Comparison of ENCODE assay signal across 1 cellular context in genomic region chr14:60183724-60184596, GRCh38.
TF ChIP-seq lines count a peak whose summit lies in the region.

No MANE protein-coding gene starts in this region.

TF ChIP-seq in GM23338, 12 proteins besides CTCF, POLR2A, EP300 and RAD21 (continued from another document):
- TF ChIP-seq, protein P1, sequence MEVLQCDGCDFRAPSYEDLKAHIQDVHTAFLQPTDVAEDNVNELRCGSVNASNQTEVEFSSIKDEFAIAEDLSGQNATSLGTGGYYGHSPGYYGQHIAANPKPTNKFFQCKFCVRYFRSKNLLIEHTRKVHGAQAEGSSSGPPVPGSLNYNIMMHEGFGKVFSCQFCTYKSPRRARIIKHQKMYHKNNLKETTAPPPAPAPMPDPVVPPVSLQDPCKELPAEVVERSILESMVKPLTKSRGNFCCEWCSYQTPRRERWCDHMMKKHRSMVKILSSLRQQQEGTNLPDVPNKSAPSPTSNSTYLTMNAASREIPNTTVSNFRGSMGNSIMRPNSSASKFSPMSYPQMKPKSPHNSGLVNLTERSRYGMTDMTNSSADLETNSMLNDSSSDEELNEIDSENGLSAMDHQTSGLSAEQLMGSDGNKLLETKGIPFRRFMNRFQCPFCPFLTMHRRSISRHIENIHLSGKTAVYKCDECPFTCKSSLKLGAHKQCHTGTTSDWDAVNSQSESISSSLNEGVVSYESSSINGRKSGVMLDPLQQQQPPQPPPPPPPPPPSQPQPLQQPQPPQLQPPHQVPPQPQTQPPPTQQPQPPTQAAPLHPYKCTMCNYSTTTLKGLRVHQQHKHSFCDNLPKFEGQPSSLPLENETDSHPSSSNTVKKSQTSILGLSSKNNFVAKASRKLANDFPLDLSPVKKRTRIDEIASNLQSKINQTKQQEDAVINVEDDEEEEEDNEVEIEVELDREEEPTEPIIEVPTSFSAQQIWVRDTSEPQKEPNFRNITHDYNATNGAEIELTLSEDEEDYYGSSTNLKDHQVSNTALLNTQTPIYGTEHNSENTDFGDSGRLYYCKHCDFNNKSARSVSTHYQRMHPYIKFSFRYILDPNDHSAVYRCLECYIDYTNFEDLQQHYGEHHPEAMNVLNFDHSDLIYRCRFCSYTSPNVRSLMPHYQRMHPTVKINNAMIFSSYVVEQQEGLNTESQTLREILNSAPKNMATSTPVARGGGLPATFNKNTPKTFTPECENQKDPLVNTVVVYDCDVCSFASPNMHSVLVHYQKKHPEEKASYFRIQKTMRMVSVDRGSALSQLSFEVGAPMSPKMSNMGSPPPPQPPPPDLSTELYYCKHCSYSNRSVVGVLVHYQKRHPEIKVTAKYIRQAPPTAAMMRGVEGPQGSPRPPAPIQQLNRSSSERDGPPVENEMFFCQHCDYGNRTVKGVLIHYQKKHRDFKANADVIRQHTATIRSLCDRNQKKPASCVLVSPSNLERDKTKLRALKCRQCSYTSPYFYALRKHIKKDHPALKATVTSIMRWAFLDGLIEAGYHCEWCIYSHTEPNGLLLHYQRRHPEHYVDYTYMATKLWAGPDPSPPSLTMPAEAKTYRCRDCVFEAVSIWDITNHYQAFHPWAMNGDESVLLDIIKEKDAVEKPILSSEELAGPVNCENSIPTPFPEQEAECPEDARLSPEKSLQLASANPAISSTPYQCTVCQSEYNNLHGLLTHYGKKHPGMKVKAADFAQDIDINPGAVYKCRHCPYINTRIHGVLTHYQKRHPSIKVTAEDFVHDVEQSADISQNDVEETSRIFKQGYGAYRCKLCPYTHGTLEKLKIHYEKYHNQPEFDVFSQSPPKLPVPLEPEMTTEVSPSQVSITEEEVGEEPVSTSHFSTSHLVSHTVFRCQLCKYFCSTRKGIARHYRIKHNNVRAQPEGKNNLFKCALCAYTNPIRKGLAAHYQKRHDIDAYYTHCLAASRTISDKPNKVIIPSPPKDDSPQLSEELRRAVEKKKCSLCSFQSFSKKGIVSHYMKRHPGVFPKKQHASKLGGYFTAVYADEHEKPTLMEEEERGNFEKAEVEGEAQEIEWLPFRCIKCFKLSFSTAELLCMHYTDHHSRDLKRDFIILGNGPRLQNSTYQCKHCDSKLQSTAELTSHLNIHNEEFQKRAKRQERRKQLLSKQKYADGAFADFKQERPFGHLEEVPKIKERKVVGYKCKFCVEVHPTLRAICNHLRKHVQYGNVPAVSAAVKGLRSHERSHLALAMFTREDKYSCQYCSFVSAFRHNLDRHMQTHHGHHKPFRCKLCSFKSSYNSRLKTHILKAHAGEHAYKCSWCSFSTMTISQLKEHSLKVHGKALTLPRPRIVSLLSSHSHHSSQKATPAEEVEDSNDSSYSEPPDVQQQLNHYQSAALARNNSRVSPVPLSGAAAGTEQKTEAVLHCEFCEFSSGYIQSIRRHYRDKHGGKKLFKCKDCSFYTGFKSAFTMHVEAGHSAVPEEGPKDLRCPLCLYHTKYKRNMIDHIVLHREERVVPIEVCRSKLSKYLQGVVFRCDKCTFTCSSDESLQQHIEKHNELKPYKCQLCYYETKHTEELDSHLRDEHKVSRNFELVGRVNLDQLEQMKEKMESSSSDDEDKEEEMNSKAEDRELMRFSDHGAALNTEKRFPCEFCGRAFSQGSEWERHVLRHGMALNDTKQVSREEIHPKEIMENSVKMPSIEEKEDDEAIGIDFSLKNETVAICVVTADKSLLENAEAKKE (CRISPR knock-in tag; IDR thresholded peaks at IDR 0.05): no peak
- TF ChIP-seq, protein P2, sequence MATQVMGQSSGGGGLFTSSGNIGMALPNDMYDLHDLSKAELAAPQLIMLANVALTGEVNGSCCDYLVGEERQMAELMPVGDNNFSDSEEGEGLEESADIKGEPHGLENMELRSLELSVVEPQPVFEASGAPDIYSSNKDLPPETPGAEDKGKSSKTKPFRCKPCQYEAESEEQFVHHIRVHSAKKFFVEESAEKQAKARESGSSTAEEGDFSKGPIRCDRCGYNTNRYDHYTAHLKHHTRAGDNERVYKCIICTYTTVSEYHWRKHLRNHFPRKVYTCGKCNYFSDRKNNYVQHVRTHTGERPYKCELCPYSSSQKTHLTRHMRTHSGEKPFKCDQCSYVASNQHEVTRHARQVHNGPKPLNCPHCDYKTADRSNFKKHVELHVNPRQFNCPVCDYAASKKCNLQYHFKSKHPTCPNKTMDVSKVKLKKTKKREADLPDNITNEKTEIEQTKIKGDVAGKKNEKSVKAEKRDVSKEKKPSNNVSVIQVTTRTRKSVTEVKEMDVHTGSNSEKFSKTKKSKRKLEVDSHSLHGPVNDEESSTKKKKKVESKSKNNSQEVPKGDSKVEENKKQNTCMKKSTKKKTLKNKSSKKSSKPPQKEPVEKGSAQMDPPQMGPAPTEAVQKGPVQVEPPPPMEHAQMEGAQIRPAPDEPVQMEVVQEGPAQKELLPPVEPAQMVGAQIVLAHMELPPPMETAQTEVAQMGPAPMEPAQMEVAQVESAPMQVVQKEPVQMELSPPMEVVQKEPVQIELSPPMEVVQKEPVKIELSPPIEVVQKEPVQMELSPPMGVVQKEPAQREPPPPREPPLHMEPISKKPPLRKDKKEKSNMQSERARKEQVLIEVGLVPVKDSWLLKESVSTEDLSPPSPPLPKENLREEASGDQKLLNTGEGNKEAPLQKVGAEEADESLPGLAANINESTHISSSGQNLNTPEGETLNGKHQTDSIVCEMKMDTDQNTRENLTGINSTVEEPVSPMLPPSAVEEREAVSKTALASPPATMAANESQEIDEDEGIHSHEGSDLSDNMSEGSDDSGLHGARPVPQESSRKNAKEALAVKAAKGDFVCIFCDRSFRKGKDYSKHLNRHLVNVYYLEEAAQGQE (IDR thresholded peaks at IDR 0.05; ENCODE audit: unreplicated experiment): no peak
- no peak for TF ChIP-seq CREB1 (CRISPR knock-in tag; IDR thresholded peaks at IDR 0.05; ENCODE audit: low read depth)
- TF ChIP-seq ZNF114 (CRISPR knock-in tag; IDR thresholded peaks at IDR 0.05): no peak
TF ChIP-seq in GM23338: peak in this region for 0.
